Comparison of ENCODE assay signal across 9 cellular contexts in genomic region chr4:99893029-99893428, GRCh38. TPM values are rescaled to one million over a fixed set of nuclear protein-coding genes. Genes with fewer than 3 reads are reported as not detected.
DNase-seq lines count a peak whose midpoint lies in the region; ATAC-seq and TF ChIP-seq lines count a peak whose summit lies in the region.
"Had no signal": no experiment of that assay in that cellular context is flagged by ENCODE, and none has a peak within 500 bp of the region (broad histone marks: within the 10 kb centered on the region; RNA-seq: fewer than 3 reads in every experiment).

No MANE protein-coding gene starts in this region.

- H4K20me1 ChIP-seq in SK-N-SH (ENCODE audit: insufficient read depth), result no peaks in the 10 kb centered on the region

- TF ChIP-seq CTCF in SK-N-SH (IDR thresholded peaks at IDR 0.05), result no peak
- no peak for TF ChIP-seq CTCF in WTC11 (IDR thresholded peaks at IDR 0.05)
- TF ChIP-seq CTCF in fibroblast of villous mesenchyme (IDR thresholded peaks at IDR 0.05; ENCODE audit: insufficient read depth, low read depth, low read length), result no peak

- H3K9ac ChIP-seq in SK-N-SH, result peak overlapping the region; percentile 89
- H3K9ac ChIP-seq in skeletal muscle tissue (ENCODE audit: low read depth in 1 of 3, low read length in 3 of 3), result peak overlapping the region in 1 of 3 donors; percentile 91

- no peak for DNase-seq in SK-N-SH
- DNase-seq in WTC11 (ENCODE audit: low spot score), result no peak
- no peak for DNase-seq in fibroblast of villous mesenchyme (ENCODE audit: low read depth)
- DNase-seq in NCI-H187 (lab: John Stamatoyannopoulos, UW), result no peak
- DNase-seq in putamen (ENCODE audit: low spot score), result no peak
- DNase-seq: KBM-7 had no signal

- H3F3A ChIP-seq in SK-N-SH (replicated peaks; ENCODE audit: insufficient read depth), result peaks cover 20% of the 10 kb centered on the region

- peaks cover 26 to 36% of the 10 kb centered on the region in 2 experiments for H3K36me3 ChIP-seq in SK-N-SH (replicated peaks in 1 of 2; ENCODE audit: control insufficient read depth in 1 of 2, insufficient read depth in 2 of 2, low read length in 1 of 2)
- peaks cover 0 to 10% (median 4%) of the 10 kb centered on the region in 3 donors for H3K36me3 ChIP-seq in skeletal muscle tissue (ENCODE audit: control insufficient read depth in 3 of 3, insufficient read depth in 3 of 3, low read length in 3 of 3)

- no peak for TF ChIP-seq EP300 in SK-N-SH (IDR thresholded peaks at IDR 0.05; ENCODE audit: borderline replicate concordance in 1 of 2, low read depth in 1 of 2, low read length in 1 of 2)

- H3K4me2 ChIP-seq in SK-N-SH, result peak overlapping the region; percentile 92

- H3K27me3 ChIP-seq in SK-N-SH (ENCODE audit: insufficient read depth) (no peaks in the 10 kb centered on the region), skeletal muscle tissue (ENCODE audit: control insufficient read depth in 3 of 3, insufficient read depth in 3 of 3, low read length in 3 of 3) (no peaks in the 10 kb centered on the region)

- TF ChIP-seq RAD21 in SK-N-SH (IDR thresholded peaks at IDR 0.05; ENCODE audit: low read length), result no peak

- H3K4me1 Mint-ChIP-seq in WTC11, result peaks cover 9% of the 10 kb centered on the region

- H3K4me1 ChIP-seq in SK-N-SH (ENCODE audit: control insufficient read depth in 1 of 2, insufficient read depth in 2 of 2, low read depth in 1 of 2, low read length in 1 of 2) (no peaks in the 10 kb centered on the region; a peak in 2 of 4 replicates), skeletal muscle tissue (ENCODE audit: control insufficient read depth in 3 of 3, insufficient read depth in 3 of 3, low read length in 3 of 3) (peaks cover 9 to 16% (median 15%) of the 10 kb centered on the region in 3 donors)

- ATAC-seq in SK-N-SH treated with all-trans-retinoic acid at 6 μM for 48 hours (no peak), WTC11 (no peak), GM18907 (IDR thresholded peaks at IDR 0.05; ENCODE audit: unreplicated experiment) (no peak)

- peaks cover 60% of the 10 kb centered on the region for H3K79me2 ChIP-seq in SK-N-SH (ENCODE audit: insufficient read depth)

- H3K4me3 ChIP-seq in SK-N-SH (ENCODE audit: low read depth in 2 of 2, low read length in 1 of 2) (peak overlapping the region; percentile 95 to 98; a peak in 3 of 4 replicates), fibroblast of villous mesenchyme (ENCODE audit: low read depth, low read length) (peak overlapping the region; percentile 99), skeletal muscle tissue (ENCODE audit: low read length in 3 of 3) (peak overlapping the region; percentile 94 to 96 (median 95))

- peak overlapping the region; percentile 94 for H3K4me3 Mint-ChIP-seq in WTC11

- POLR2A ChIA-PET in SK-N-SH (lab: Yijun Ruan, JAX) (interaction anchor here (1.7 kb wide), 1 partner anchor 48 kb away, joined by 4 read pairs; no protein-coding TSS in a partner anchor), WTC11 (lab: Charles Lee) (no interaction called here)

- no peak overlapping the region for H3K27ac ChIP-seq in SK-N-SH (ENCODE audit: low read depth in 2 of 2, low read length in 1 of 2)
- no peak overlapping the region for H3K27ac ChIP-seq in skeletal muscle tissue (ENCODE audit: low read depth, low read length)

- no peaks in the 10 kb centered on the region for H3K9me3 Mint-ChIP-seq in WTC11

- 0 out of 2 replicates have a peak overlapping the region, but pooled peaks have one; percentile 6 for H3K27ac Mint-ChIP-seq in WTC11

- WGBS in SK-N-SH (ENCODE audit: low lambda C conversion rate), result 88% methylated on average over 8 of the region's 8 CpGs

- no peaks in the 10 kb centered on the region for H3K27me3 Mint-ChIP-seq in WTC11 (ENCODE audit: low read depth)

- peak overlapping the region; percentile 93; the same call in 1 of the 2 replicates for H2AFZ ChIP-seq in SK-N-SH (ENCODE audit: low read depth)

- no peaks in the 10 kb centered on the region for H3K9me3 ChIP-seq in SK-N-SH
- H3K9me3 ChIP-seq in skeletal muscle tissue (ENCODE audit: control insufficient read depth in 3 of 3, low read length in 3 of 3), result no peaks in the 10 kb centered on the region

- H3K9me2 ChIP-seq in SK-N-SH, result no peaks in the 10 kb centered on the region

- no peaks in the 10 kb centered on the region for H3K36me3 Mint-ChIP-seq in WTC11

- CTCF ChIA-PET in SK-N-SH (lab: Yijun Ruan, JAX) (interaction anchor here (3.7 kb wide), 1 partner anchor 55 kb away, joined by 18 read pairs; the partner anchor contains the start of gene DNAJB14), WTC11 (lab: Charles Lee) (no interaction called here)

TF ChIP-seq in SK-N-SH, 30 proteins besides CTCF, POLR2A, EP300 and RAD21:
- TF ChIP-seq SIN3A (IDR thresholded peaks at IDR 0.05; ENCODE audit: borderline replicate concordance, low read depth, low read length), result no peak
TF ChIP-seq in SK-N-SH: peak in this region for 0.

TF ChIP-seq in SK-N-SH treated with all-trans-retinoic acid at 6 μM for 48 hours, 23 proteins besides CTCF, POLR2A, EP300 and RAD21:
- no peak for TF ChIP-seq GLIS3 (CRISPR knock-in tag; IDR thresholded peaks at IDR 0.05)

TF ChIP-seq in WTC11, 78 proteins besides CTCF, POLR2A, EP300 and RAD21 (continues in another document):
- TF ChIP-seq, protein P1, sequence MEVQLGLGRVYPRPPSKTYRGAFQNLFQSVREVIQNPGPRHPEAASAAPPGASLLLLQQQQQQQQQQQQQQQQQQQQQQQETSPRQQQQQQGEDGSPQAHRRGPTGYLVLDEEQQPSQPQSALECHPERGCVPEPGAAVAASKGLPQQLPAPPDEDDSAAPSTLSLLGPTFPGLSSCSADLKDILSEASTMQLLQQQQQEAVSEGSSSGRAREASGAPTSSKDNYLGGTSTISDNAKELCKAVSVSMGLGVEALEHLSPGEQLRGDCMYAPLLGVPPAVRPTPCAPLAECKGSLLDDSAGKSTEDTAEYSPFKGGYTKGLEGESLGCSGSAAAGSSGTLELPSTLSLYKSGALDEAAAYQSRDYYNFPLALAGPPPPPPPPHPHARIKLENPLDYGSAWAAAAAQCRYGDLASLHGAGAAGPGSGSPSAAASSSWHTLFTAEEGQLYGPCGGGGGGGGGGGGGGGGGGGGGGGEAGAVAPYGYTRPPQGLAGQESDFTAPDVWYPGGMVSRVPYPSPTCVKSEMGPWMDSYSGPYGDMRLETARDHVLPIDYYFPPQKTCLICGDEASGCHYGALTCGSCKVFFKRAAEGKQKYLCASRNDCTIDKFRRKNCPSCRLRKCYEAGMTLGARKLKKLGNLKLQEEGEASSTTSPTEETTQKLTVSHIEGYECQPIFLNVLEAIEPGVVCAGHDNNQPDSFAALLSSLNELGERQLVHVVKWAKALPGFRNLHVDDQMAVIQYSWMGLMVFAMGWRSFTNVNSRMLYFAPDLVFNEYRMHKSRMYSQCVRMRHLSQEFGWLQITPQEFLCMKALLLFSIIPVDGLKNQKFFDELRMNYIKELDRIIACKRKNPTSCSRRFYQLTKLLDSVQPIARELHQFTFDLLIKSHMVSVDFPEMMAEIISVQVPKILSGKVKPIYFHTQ (CRISPR knock-in tag; IDR thresholded peaks at IDR 0.05), result no peak
- TF ChIP-seq ESRRA (CRISPR knock-in tag; IDR thresholded peaks at IDR 0.05; ENCODE audit: borderline replicate concordance) (no peak), ARID4B (CRISPR knock-in tag; IDR thresholded peaks at IDR 0.05; ENCODE audit: borderline replicate concordance) (no peak), PRRX2 (CRISPR knock-in tag; IDR thresholded peaks at IDR 0.05) (no peak)

RNA-seq across cellular contexts. Expression of gene LAMTOR3, which starts 1.2 kb away (rescaled TPM):
- 20.8 and 29.7 TPM in 2 replicates for polyA plus RNA-seq in SK-N-SH (2012; rRNA removed)
- polyA plus RNA-seq in SK-N-SH (2012; cell fraction: cytosol; rRNA removed), result 39.7 and 57.5 TPM in 2 replicates
- 5.7 and 14.4 TPM in 2 replicates for polyA plus RNA-seq in SK-N-SH (2012; cell fraction: nucleus; rRNA removed)
- total RNA-seq in WTC11 (2021) (21.2 to 25.5 TPM (median 24.4 TPM) in 3 replicates), fibroblast of villous mesenchyme (20.9 and 51.8 TPM in 2 replicates), skeletal muscle tissue (20.4 TPM)

RNA-seq across cellular contexts. Expression of gene DNAJB14, which starts 53.4 kb away (rescaled TPM):
- polyA plus RNA-seq in SK-N-SH (2012; rRNA removed), result 18.0 and 23.8 TPM in 2 replicates
- polyA plus RNA-seq in SK-N-SH (2012; cell fraction: cytosol; rRNA removed), result 12.2 and 24.7 TPM in 2 replicates
- 28.3 and 29.3 TPM in 2 replicates for polyA plus RNA-seq in SK-N-SH (2012; cell fraction: nucleus; rRNA removed)
- total RNA-seq in WTC11 (2021), result 35.5 to 40.4 TPM (median 39.9 TPM) in 3 replicates
- 36.4 and 54.8 TPM in 2 replicates for total RNA-seq in fibroblast of villous mesenchyme
- 16.7 TPM for total RNA-seq in skeletal muscle tissue

RNA-seq across cellular contexts. Expression of gene H2AZ1, which starts 57.0 kb away (rescaled TPM):
- polyA plus RNA-seq in SK-N-SH (2012; rRNA removed), result 353 and 408 TPM in 2 replicates
- 433 and 475 TPM in 2 replicates for polyA plus RNA-seq in SK-N-SH (2012; cell fraction: cytosol; rRNA removed)
- polyA plus RNA-seq in SK-N-SH (2012; cell fraction: nucleus; rRNA removed), result 155 and 187 TPM in 2 replicates
- total RNA-seq in WTC11 (2021) (657 to 684 TPM (median 668 TPM) in 3 replicates), fibroblast of villous mesenchyme (255 and 287 TPM in 2 replicates), skeletal muscle tissue (124 TPM)
